9 cellular contexts compared by ENCODE assay signal in the genomic region with DNA sequence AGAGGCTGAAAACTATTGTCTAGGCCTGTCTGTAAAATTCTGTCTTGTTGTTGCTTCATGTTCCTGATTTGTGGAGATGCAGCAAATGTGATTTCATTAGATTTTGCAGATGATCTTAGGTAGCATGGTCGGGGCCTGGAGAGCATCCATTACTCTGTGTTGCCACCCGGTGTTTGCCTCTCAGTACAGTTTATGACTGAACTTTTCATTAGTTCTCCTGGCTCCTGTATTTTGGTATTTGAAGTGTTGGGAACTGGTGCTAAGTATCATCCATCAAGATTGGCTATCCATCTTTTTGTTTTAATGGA. TPM values are rescaled to one million over a fixed set of nuclear protein-coding genes. Genes with fewer than 3 reads are reported as not detected.
DNase-seq lines count a peak whose midpoint lies in the region; FAIRE-seq and TF ChIP-seq lines count a peak whose summit lies in the region.
"Had no signal": no experiment of that assay in that cellular context is flagged by ENCODE, and none has a peak within 500 bp of the region (broad histone marks: within the 10 kb centered on the region; RNA-seq: fewer than 3 reads in every experiment).

No MANE protein-coding gene starts in this region.

- no peak for FAIRE-seq in GM12891 (lab: Jason Lieb, UNC)

- H3K9me3 ChIP-seq in adipocyte (ENCODE audit: control insufficient read depth, low read length): no peaks in the 10 kb centered on the region
- H3K9me3 ChIP-seq in iPS-15b (ENCODE audit: control insufficient read depth, insufficient read depth, low read length): no peaks in the 10 kb centered on the region

- H3K4me1 ChIP-seq in adipocyte (ENCODE audit: control insufficient read depth, insufficient read depth, low read length) (peaks cover 60% of the 10 kb centered on the region), iPS-15b (ENCODE audit: control insufficient read depth, insufficient read depth, low read length) (peaks cover 26% of the 10 kb centered on the region)

- TF ChIP-seq POLR2A in GM12891 (IDR thresholded peaks at IDR 0.05; ENCODE audit: low read depth, low read length): no peak

- H3K4me3 ChIP-seq in adipocyte (ENCODE audit: low read length): no peak overlapping the region
- no peak overlapping the region for H3K4me3 ChIP-seq in iPS-15b (ENCODE audit: low read depth, low read length)

- H3K27me3 Mint-ChIP-seq in activated T-cell treated with anti-CD3 and anti-CD28 coated beads, Interleukin-2, amount 50 U/mL, for 24 hours: no peaks in the 10 kb centered on the region
- no peaks in the 10 kb centered on the region for H3K27me3 Mint-ChIP-seq in type B pancreatic cell
- H3K27me3 Mint-ChIP-seq: activated naive CD4-positive, alpha-beta T cell treated with anti-CD3 and anti-CD28 coated beads, Interleukin-2, amount 50 U/mL, for 24 hours had no signal

- DNase-seq in activated T-cell treated with anti-CD3 and anti-CD28 coated beads, Interleukin-2, amount 50 U/mL, for 24 hours: no peak
- no peak for DNase-seq in activated T-cell treated with anti-CD3 and anti-CD28 coated beads, Interleukin-2, amount 50 U/mL, for 1 hour
- no peak for DNase-seq in adipocyte (ENCODE audit: low read depth)
- no peak for DNase-seq in type B pancreatic cell (ENCODE audit: extremely low spot score, unreplicated experiment)
- no peak for DNase-seq in NCI-H1694 treated with DMSO at 0.1 percent for 48 hours (lab: John Stamatoyannopoulos, UW)
- DNase-seq in SHP77 (lab: John Stamatoyannopoulos, UW): no peak
- DNase-seq in GM12891 (ENCODE audit: insufficient read length, low spot score): no peak

- TF ChIP-seq CTCF in type B pancreatic cell (conservative IDR thresholded peaks at IDR 0.05): no peak

- peaks cover 81% of the 10 kb centered on the region for H3K4me1 Mint-ChIP-seq in activated T-cell treated with anti-CD3 and anti-CD28 coated beads, Interleukin-2, amount 50 U/mL, for 24 hours (ENCODE audit: low read depth)
- peaks cover 40% of the 10 kb centered on the region for H3K4me1 Mint-ChIP-seq in type B pancreatic cell (ENCODE audit: unreplicated experiment)

- H3K4me3 Mint-ChIP-seq in activated T-cell treated with anti-CD3 and anti-CD28 coated beads, Interleukin-2, amount 50 U/mL, for 24 hours: peak overlapping the region; percentile 43
- H3K4me3 Mint-ChIP-seq in type B pancreatic cell: no peak overlapping the region
- H3K4me3 Mint-ChIP-seq: activated naive CD4-positive, alpha-beta T cell treated with anti-CD3 and anti-CD28 coated beads, Interleukin-2, amount 50 U/mL, for 24 hours had no signal

- H3K36me3 Mint-ChIP-seq in activated T-cell treated with anti-CD3 and anti-CD28 coated beads, Interleukin-2, amount 50 U/mL, for 24 hours (ENCODE audit: low read depth): peaks cover 97% of the 10 kb centered on the region
- H3K36me3 Mint-ChIP-seq in type B pancreatic cell: peaks cover 57% of the 10 kb centered on the region

- H3K27me3 ChIP-seq in adipocyte (replicated peaks; ENCODE audit: control insufficient read depth, insufficient read depth, low read length) (no peaks in the 10 kb centered on the region), iPS-15b (ENCODE audit: control insufficient read depth, insufficient read depth, low read length) (no peaks in the 10 kb centered on the region)

- H3K9me3 Mint-ChIP-seq in activated T-cell treated with anti-CD3 and anti-CD28 coated beads, Interleukin-2, amount 50 U/mL, for 24 hours: no peaks in the 10 kb centered on the region
- H3K9me3 Mint-ChIP-seq in type B pancreatic cell: no peaks in the 10 kb centered on the region
- H3K9me3 Mint-ChIP-seq: activated naive CD4-positive, alpha-beta T cell treated with anti-CD3 and anti-CD28 coated beads, Interleukin-2, amount 50 U/mL, for 24 hours had no signal

- peaks cover 16% of the 10 kb centered on the region for H3K36me3 ChIP-seq in adipocyte (ENCODE audit: control insufficient read depth, insufficient read depth, low read length, severe bottlenecking)
- peaks cover 19% of the 10 kb centered on the region for H3K36me3 ChIP-seq in iPS-15b (ENCODE audit: control insufficient read depth, insufficient read depth, low read length)

- H3K9ac ChIP-seq in adipocyte (ENCODE audit: low read length) (peak overlapping the region; percentile 10), iPS-15b (ENCODE audit: low read depth, low read length) (peak overlapping the region; percentile 32)

- H3K27ac Mint-ChIP-seq in activated T-cell treated with anti-CD3 and anti-CD28 coated beads, Interleukin-2, amount 50 U/mL, for 24 hours: peak overlapping the region; percentile 91
- peak overlapping the region; percentile 24 for H3K27ac Mint-ChIP-seq in type B pancreatic cell

TF ChIP-seq in GM12891, 5 proteins besides CTCF, POLR2A, EP300 and RAD21:
- TF ChIP-seq TAF1 (IDR thresholded peaks at IDR 0.05; ENCODE audit: low read depth, low read length): no peak
- no peak for TF ChIP-seq POU2F2 (IDR thresholded peaks at IDR 0.05; ENCODE audit: low read depth, low read length)
- TF ChIP-seq POLR2AphosphoS5 (IDR thresholded peaks at IDR 0.05; ENCODE audit: low read depth, low read length): no peak
- no peak for TF ChIP-seq SPI1 (IDR thresholded peaks at IDR 0.05; ENCODE audit: low read depth, low read length)
- TF ChIP-seq PAX5 (IDR thresholded peaks at IDR 0.05; ENCODE audit: insufficient read depth, low read length, severe bottlenecking): no peak

RNA-seq across cellular contexts. Expression of a gene that starts 7.7 kb away (rescaled TPM):
- total RNA-seq in type B pancreatic cell (ENCODE audit: low replicate concordance): 97.5 and 110 TPM in 2 replicates
- 63.6 TPM for polyA plus RNA-seq in GM12891 (2012; ENCODE audit: low read depth, missing spikeins)
